ENCODE assay signal across 1 cellular context in genomic region chr19:52007805-52008557, GRCh38.
TF ChIP-seq lines count a peak whose summit lies in the region.

TSS of gene ZNF615 (minus strand) at chr19:52008211. CDS start at chr19:52003711, 4,500 bp downstream.

TF ChIP-seq in K562, 482 proteins besides CTCF, POLR2A, EP300 and RAD21 (continued from another document and continues in another):
- no peak for TF ChIP-seq E2F8 (IDR thresholded peaks at IDR 0.05; ENCODE audit: low read depth, partially characterized antibody)
- TF ChIP-seq RBM17 (IDR thresholded peaks at IDR 0.05; ENCODE audit: borderline replicate concordance, low read depth, low read length), result no peak
- 0 out of 2 replicates have a peak, but pooled peaks have one; percentile 31 for TF ChIP-seq CAMTA2 (CRISPR knock-in tag; conservative IDR thresholded peaks at IDR 0.05)
- TF ChIP-seq NFIC (IDR thresholded peaks at IDR 0.05), result peak; percentile 28; the same call in 1 of the 2 replicates
- TF ChIP-seq, protein P1, sequence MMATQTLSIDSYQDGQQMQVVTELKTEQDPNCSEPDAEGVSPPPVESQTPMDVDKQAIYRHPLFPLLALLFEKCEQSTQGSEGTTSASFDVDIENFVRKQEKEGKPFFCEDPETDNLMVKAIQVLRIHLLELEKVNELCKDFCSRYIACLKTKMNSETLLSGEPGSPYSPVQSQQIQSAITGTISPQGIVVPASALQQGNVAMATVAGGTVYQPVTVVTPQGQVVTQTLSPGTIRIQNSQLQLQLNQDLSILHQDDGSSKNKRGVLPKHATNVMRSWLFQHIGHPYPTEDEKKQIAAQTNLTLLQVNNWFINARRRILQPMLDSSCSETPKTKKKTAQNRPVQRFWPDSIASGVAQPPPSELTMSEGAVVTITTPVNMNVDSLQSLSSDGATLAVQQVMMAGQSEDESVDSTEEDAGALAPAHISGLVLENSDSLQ (IDR thresholded peaks at IDR 0.05), result no peak
- no peak for TF ChIP-seq FOS (IDR thresholded peaks at IDR 0.05; ENCODE audit: extremely low read depth, insufficient read length)
- TF ChIP-seq ZNF347 (CRISPR knock-in tag; IDR thresholded peaks at IDR 0.05; ENCODE audit: low read depth), result no peak
- no peak for TF ChIP-seq PPARD (CRISPR knock-in tag; IDR thresholded peaks at IDR 0.05)
- TF ChIP-seq MXI1 (IDR thresholded peaks at IDR 0.05; ENCODE audit: low read depth, low read length), result no peak
- no peak for TF ChIP-seq PHB (CRISPR knock-in tag; IDR thresholded peaks at IDR 0.05)
- no peak for TF ChIP-seq ZNF408 (CRISPR knock-in tag; IDR thresholded peaks at IDR 0.05; ENCODE audit: low read depth)
- TF ChIP-seq, protein P2, sequence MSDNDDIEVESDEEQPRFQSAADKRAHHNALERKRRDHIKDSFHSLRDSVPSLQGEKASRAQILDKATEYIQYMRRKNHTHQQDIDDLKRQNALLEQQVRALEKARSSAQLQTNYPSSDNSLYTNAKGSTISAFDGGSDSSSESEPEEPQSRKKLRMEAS (CRISPR knock-in tag; IDR thresholded peaks at IDR 0.05), result no peak
- TF ChIP-seq PTRF (tag; IDR thresholded peaks at IDR 0.05), result no peak
- no peak for TF ChIP-seq STAT5A (IDR thresholded peaks at IDR 0.05; ENCODE audit: borderline replicate concordance, low read length)
- TF ChIP-seq HNRNPUL1 (IDR thresholded peaks at IDR 0.05; ENCODE audit: low read length), result no peak
- no peak for TF ChIP-seq ZEB2 (IDR thresholded peaks at IDR 0.05)
- no peak for TF ChIP-seq NFYB (IDR thresholded peaks at IDR 0.05; ENCODE audit: extremely low read depth, insufficient read length)
- no peak for TF ChIP-seq CBX2 (IDR thresholded peaks at IDR 0.05; ENCODE audit: insufficient read depth, low read length, poor library complexity, severe bottlenecking)
- peak; percentile 53; the same call in 1 of the 2 replicates for TF ChIP-seq PHF8 (IDR thresholded peaks at IDR 0.05; ENCODE audit: borderline replicate concordance, low read length)
- TF ChIP-seq MEIS2 (IDR thresholded peaks at IDR 0.05; ENCODE audit: partially characterized antibody), result no peak
- TF ChIP-seq KLF6 (CRISPR knock-in tag; IDR thresholded peaks at IDR 0.05; ENCODE audit: borderline replicate concordance), result 0 out of 2 replicates have a peak, but pooled peaks have one; percentile 34
- TF ChIP-seq, protein P3, sequence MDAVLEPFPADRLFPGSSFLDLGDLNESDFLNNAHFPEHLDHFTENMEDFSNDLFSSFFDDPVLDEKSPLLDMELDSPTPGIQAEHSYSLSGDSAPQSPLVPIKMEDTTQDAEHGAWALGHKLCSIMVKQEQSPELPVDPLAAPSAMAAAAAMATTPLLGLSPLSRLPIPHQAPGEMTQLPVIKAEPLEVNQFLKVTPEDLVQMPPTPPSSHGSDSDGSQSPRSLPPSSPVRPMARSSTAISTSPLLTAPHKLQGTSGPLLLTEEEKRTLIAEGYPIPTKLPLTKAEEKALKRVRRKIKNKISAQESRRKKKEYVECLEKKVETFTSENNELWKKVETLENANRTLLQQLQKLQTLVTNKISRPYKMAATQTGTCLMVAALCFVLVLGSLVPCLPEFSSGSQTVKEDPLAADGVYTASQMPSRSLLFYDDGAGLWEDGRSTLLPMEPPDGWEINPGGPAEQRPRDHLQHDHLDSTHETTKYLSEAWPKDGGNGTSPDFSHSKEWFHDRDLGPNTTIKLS (IDR thresholded peaks at IDR 0.05; ENCODE audit: borderline replicate concordance, low read depth), result no peak
- no peak for TF ChIP-seq PCBP1 (IDR thresholded peaks at IDR 0.05; ENCODE audit: low read depth, low read length, poor library complexity, severe bottlenecking)
- TF ChIP-seq BCLAF1 (IDR thresholded peaks at IDR 0.05; ENCODE audit: borderline replicate concordance in 1 of 2, control insufficient read depth in 1 of 2, low read depth in 2 of 2, low read length in 1 of 2), result no peak
- no peak; the same call in 1 of the 2 replicates for TF ChIP-seq XRCC5 (IDR thresholded peaks at IDR 0.05; ENCODE audit: low read depth, low read length)
- TF ChIP-seq ZNF398 (CRISPR knock-in tag; IDR thresholded peaks at IDR 0.05), result no peak
- TF ChIP-seq MTA1 (IDR thresholded peaks at IDR 0.05; ENCODE audit: borderline replicate concordance), result peak; percentile 15; the same call in 1 of the 2 replicates
- TF ChIP-seq ZC3H8 (IDR thresholded peaks at IDR 0.05), result no peak
- no peak for TF ChIP-seq CBX3 (IDR thresholded peaks at IDR 0.05; ENCODE audit: borderline replicate concordance in 1 of 2, low read length in 2 of 2)
- TF ChIP-seq, protein P4, sequence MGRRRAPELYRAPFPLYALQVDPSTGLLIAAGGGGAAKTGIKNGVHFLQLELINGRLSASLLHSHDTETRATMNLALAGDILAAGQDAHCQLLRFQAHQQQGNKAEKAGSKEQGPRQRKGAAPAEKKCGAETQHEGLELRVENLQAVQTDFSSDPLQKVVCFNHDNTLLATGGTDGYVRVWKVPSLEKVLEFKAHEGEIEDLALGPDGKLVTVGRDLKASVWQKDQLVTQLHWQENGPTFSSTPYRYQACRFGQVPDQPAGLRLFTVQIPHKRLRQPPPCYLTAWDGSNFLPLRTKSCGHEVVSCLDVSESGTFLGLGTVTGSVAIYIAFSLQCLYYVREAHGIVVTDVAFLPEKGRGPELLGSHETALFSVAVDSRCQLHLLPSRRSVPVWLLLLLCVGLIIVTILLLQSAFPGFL (CRISPR knock-in tag; IDR thresholded peaks at IDR 0.05), result peak; percentile 93
- TF ChIP-seq ZNF280A (IDR thresholded peaks at IDR 0.05; ENCODE audit: low read depth, partially characterized antibody), result no peak
- TF ChIP-seq CHAMP1 (IDR thresholded peaks at IDR 0.05), result peak; percentile 60; the same call in 1 of the 2 replicates
- no peak for TF ChIP-seq XRCC4 (IDR thresholded peaks at IDR 0.05; ENCODE audit: extremely low read depth, insufficient read depth, insufficient read length)
- TF ChIP-seq, protein P5, sequence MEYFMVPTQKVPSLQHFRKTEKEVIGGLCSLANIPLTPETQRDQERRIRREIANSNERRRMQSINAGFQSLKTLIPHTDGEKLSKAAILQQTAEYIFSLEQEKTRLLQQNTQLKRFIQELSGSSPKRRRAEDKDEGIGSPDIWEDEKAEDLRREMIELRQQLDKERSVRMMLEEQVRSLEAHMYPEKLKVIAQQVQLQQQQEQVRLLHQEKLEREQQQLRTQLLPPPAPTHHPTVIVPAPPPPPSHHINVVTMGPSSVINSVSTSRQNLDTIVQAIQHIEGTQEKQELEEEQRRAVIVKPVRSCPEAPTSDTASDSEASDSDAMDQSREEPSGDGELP (CRISPR knock-in tag; IDR thresholded peaks at IDR 0.05; ENCODE audit: borderline replicate concordance), result peak; percentile 38; the same call in 1 of the 2 replicates
- no peak for TF ChIP-seq TSHZ1 (CRISPR knock-in tag; IDR thresholded peaks at IDR 0.05)
- no peak for TF ChIP-seq ZNF316 (IDR thresholded peaks at IDR 0.05)
- TF ChIP-seq SIN3B (IDR thresholded peaks at IDR 0.05; ENCODE audit: low read depth), result no peak
- no peak for TF ChIP-seq ZNF224 (CRISPR knock-in tag; IDR thresholded peaks at IDR 0.05)
- TF ChIP-seq KDM5B (IDR thresholded peaks at IDR 0.05; ENCODE audit: insufficient replicate concordance, low read depth, low read length), result no peak
- TF ChIP-seq PHTF2 (CRISPR knock-in tag; IDR thresholded peaks at IDR 0.05), result no peak
- no peak for TF ChIP-seq ETV5 (CRISPR knock-in tag; IDR thresholded peaks at IDR 0.05; ENCODE audit: low read depth)
